ENCODE assay signal across 8 cellular contexts in the genomic region with DNA sequence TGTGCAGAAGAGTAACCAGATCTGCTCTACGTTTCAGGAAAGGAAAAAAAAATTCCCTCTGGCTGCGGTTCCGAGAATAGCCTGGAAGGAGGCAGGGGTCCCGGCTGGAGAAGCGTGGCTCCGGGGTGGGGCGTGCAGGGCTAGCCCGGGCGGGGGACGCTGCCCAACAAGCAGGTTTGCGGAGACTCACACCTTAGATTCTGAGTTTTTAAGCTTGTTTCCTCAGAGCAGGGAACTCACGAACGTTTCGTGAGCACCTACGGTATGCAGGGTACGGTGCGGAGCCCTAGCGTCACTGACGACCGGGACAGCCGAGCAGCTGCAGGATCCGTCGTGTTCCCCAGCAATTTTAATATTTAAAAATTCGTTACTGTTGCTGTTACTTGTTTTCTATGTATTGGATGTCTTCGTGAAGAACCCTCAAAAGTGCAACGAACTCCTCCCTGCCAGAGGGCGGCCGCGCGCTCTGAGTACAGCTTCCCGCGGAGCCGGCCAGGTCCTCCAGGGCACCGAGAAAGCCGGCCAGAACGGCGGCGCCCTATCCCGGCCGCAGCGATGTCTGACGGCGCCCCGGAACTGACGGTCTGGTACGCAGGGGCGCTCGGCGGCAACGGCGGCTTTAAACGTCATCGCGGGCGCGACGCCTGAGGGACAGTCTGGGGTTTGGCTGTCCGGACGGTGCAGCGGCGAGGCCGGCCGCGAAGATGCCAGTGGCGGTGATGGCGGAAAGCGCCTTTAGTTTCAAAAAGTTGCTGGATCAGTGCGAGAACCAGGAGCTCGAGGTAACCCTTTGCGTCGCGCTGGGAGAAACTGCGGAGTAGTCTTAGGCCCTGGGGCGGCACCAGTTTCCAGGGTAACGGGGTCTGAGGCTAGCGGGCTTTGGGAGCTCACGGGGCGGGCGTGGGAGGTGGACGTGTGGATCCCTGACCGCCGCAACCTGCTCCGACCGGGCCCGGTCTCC. TPM values are rescaled to one million over a fixed set of nuclear protein-coding genes. Genes with fewer than 3 reads are reported as not detected.
DNase-seq lines count a peak whose midpoint lies in the region; ATAC-seq, FAIRE-seq and TF ChIP-seq lines count a peak whose summit lies in the region.

A gene (plus strand): TSS at position 629 of the 961 bp plus-strand sequence. CDS start 76 bp downstream, at position 705.

- no peaks in the 10 kb centered on the region for H3K9me3 Mint-ChIP-seq in chondrocyte (ENCODE audit: low read depth)

- H3K36me3 Mint-ChIP-seq in chondrocyte (ENCODE audit: low read depth): peaks cover 5% of the 10 kb centered on the region

- TF ChIP-seq CTCF in chondrocyte (IDR thresholded peaks at IDR 0.05) (peak; percentile 70), kidney (IDR thresholded peaks at IDR 0.05; ENCODE audit: borderline replicate concordance, extremely low read depth, insufficient read depth) (no peak)

- peak within 1 kb of the TSS; percentile 100 for H3K4me3 Mint-ChIP-seq in chondrocyte (ENCODE audit: unreplicated experiment)

- H3K9me3 ChIP-seq in kidney (ENCODE audit: control insufficient read depth in 1 of 2, low read length in 2 of 2): no peaks in the 10 kb centered on the region

- H3K4me3 ChIP-seq in kidney (ENCODE audit: low read length in 2 of 2): peak within 1 kb of the TSS; percentile 97 to 98

- peaks cover 29% of the 10 kb centered on the region for H3K4me1 Mint-ChIP-seq in chondrocyte (ENCODE audit: low read depth)

- peak; percentile 62 for FAIRE-seq in kidney (lab: Jason Lieb, UNC)

- H3K36me3 ChIP-seq in kidney (ENCODE audit: control insufficient read depth in 1 of 2, insufficient read depth in 2 of 2, low read length in 2 of 2): peaks cover 0 to 6% of the 10 kb centered on the region in 2 donors

- TF ChIP-seq POLR2A in GM19193 (IDR thresholded peaks at IDR 0.05; ENCODE audit: extremely low read depth, insufficient read depth, insufficient read length): peak; percentile 95

- H3K27ac Mint-ChIP-seq in chondrocyte (ENCODE audit: unreplicated experiment): peak within 1 kb of the TSS; percentile 100

- DNase-seq in Ammon's horn (ENCODE audit: low spot score) (peak; percentile 96), NCI-H510A treated with DMSO at 0.1 percent for 48 hours (lab: John Stamatoyannopoulos, UW) (peak; percentile 86), chondrocyte (ENCODE audit: low spot score) (peak; percentile 98), kidney (peak; percentile 98)
- peak; percentile 77 to 85 for DNase-seq in activated CD4-positive, alpha-beta T cell treated with anti-CD3 and anti-CD28 coated beads for 24 hours (ENCODE audit: low read depth in 2 of 2)
- peak; percentile 94 for DNase-seq in stimulated activated CD4-positive, alpha-beta T cell treated with anti-CD3 and anti-CD28 coated beads, Interleukin-15, amount 100 ng/mL, for 24 hours

- H3K4me1 ChIP-seq in kidney (ENCODE audit: control insufficient read depth in 1 of 2, insufficient read depth in 1 of 2, low read depth in 1 of 2, low read length in 2 of 2): no peaks in the 10 kb centered on the region

- peak; percentile 99 for ATAC-seq in HG03439 (IDR thresholded peaks at IDR 0.05; ENCODE audit: unreplicated experiment)

- H3K27me3 Mint-ChIP-seq in chondrocyte (ENCODE audit: low read depth): no peaks in the 10 kb centered on the region

- intact Hi-C loops in kidney (cut with DNase I): no loop called here

- peak within 1 kb of the TSS; percentile 90 to 94 for H3K9ac ChIP-seq in kidney (ENCODE audit: low read length in 2 of 2)

- peak within 1 kb of the TSS; percentile 75 to 77 for H3K27ac ChIP-seq in kidney (ENCODE audit: low read depth in 2 of 2, low read length in 2 of 2)

RNA-seq across cellular contexts. Expression of the gene that starts here (rescaled TPM):
- total RNA-seq in chondrocyte: 62.3 to 109 TPM (median 65.8 TPM) in 3 replicates
- total RNA-seq in kidney: 40.7 TPM
- 67.6 TPM for polyA plus RNA-seq in kidney (ENCODE audit: insufficient read depth, low read depth, low replicate concordance)

Comparison
In these comparisons a context has a peak if more than half of its experiments do, and no peak if none do; other contexts are left out.
1. Peak in every context shown above with its lines: DNase-seq, ATAC-seq, H3K4me3 ChIP-seq and H3K27ac ChIP-seq.